Comparison of ENCODE assay signal across 9 cellular contexts in genomic region chr1:117061986-117062415, GRCh38. TPM values are rescaled to one million over a fixed set of nuclear protein-coding genes. Genes with fewer than 3 reads are reported as not detected.
DNase-seq lines count a peak whose midpoint lies in the region; ATAC-seq and TF ChIP-seq lines count a peak whose summit lies in the region.
"Had no signal": no experiment of that assay in that cellular context is flagged by ENCODE, and none has a peak within 500 bp of the region (broad histone marks: within the 10 kb centered on the region; RNA-seq: fewer than 3 reads in every experiment).

No MANE protein-coding gene starts in this region.

- peaks cover 57% of the 10 kb centered on the region for H3K4me1 Mint-ChIP-seq in activated CD4-positive, alpha-beta memory T cell treated with anti-CD3 and anti-CD28 coated beads, Interleukin-2, amount 10 ng/mL, durations not matched to agents 7 days and 5 days
- peaks cover 25 to 37% of the 10 kb centered on the region in 2 donors for H3K4me1 Mint-ChIP-seq in natural killer cell treated with Interleukin-12 subunit alpha and Interleukin-12 subunit beta and Interleukin-15 and Interleukin-18, amount 100 ng/mL, for 72 hours (ENCODE audit: low read depth in 2 of 2)
- H3K4me1 Mint-ChIP-seq in progenitor cell of endocrine pancreas (ENCODE audit: low read depth), result peaks cover 19% of the 10 kb centered on the region

- peaks cover 43% of the 10 kb centered on the region for H3K36me3 Mint-ChIP-seq in activated CD4-positive, alpha-beta memory T cell treated with anti-CD3 and anti-CD28 coated beads, Interleukin-2, amount 10 ng/mL, durations not matched to agents 7 days and 5 days (ENCODE audit: low read depth)
- H3K36me3 Mint-ChIP-seq in natural killer cell treated with Interleukin-12 subunit alpha and Interleukin-12 subunit beta and Interleukin-15 and Interleukin-18, amount 100 ng/mL, for 72 hours, result peaks cover 10% of the 10 kb centered on the region
- H3K36me3 Mint-ChIP-seq in progenitor cell of endocrine pancreas (ENCODE audit: insufficient read depth), result peaks cover 11% of the 10 kb centered on the region

- peak overlapping the region; percentile 25 for H3K4me3 Mint-ChIP-seq in activated CD4-positive, alpha-beta memory T cell treated with anti-CD3 and anti-CD28 coated beads, Interleukin-2, amount 10 ng/mL, durations not matched to agents 7 days and 5 days
- no peak overlapping the region for H3K4me3 Mint-ChIP-seq in natural killer cell treated with Interleukin-12 subunit alpha and Interleukin-12 subunit beta and Interleukin-15 and Interleukin-18, amount 100 ng/mL, for 72 hours
- no peak overlapping the region for H3K4me3 Mint-ChIP-seq in progenitor cell of endocrine pancreas (ENCODE audit: low read depth)

- TF ChIP-seq CTCF in progenitor cell of endocrine pancreas (IDR thresholded peaks at IDR 0.05; ENCODE audit: unreplicated experiment), result no peak

- ATAC-seq in HG02885 (IDR thresholded peaks at IDR 0.05; ENCODE audit: poor library complexity, unreplicated experiment), result peak; percentile 27
- ATAC-seq in natural killer cell treated with Interleukin-12 subunit alpha and Interleukin-12 subunit beta and Interleukin-15 and Interleukin-18, amount 100 ng/mL, for 72 hours, result peak; percentile 38 to 54
- no peak for ATAC-seq in left cardiac atrium

- no peaks in the 10 kb centered on the region for H3K9me3 Mint-ChIP-seq in activated CD4-positive, alpha-beta memory T cell treated with anti-CD3 and anti-CD28 coated beads, Interleukin-2, amount 10 ng/mL, durations not matched to agents 7 days and 5 days
- H3K9me3 Mint-ChIP-seq in natural killer cell treated with Interleukin-12 subunit alpha and Interleukin-12 subunit beta and Interleukin-15 and Interleukin-18, amount 100 ng/mL, for 72 hours, result no peaks in the 10 kb centered on the region
- no peaks in the 10 kb centered on the region for H3K9me3 Mint-ChIP-seq in progenitor cell of endocrine pancreas (ENCODE audit: low read depth)

- no peaks in the 10 kb centered on the region for H3K27me3 Mint-ChIP-seq in activated CD4-positive, alpha-beta memory T cell treated with anti-CD3 and anti-CD28 coated beads, Interleukin-2, amount 10 ng/mL, durations not matched to agents 7 days and 5 days
- H3K27me3 Mint-ChIP-seq in natural killer cell treated with Interleukin-12 subunit alpha and Interleukin-12 subunit beta and Interleukin-15 and Interleukin-18, amount 100 ng/mL, for 72 hours, result no peaks in the 10 kb centered on the region
- H3K27me3 Mint-ChIP-seq in progenitor cell of endocrine pancreas, result no peaks in the 10 kb centered on the region

- POLR2A ChIA-PET in activated CD4-positive, alpha-beta memory T cell treated with anti-CD3 and anti-CD28 coated beads, Interleukin-2, amount 10 ng/mL, durations not matched to agents 7 days and 5 days (lab: Charles Lee), result interaction anchor here (0.6 to 2.9 kb wide), 7 partner anchors 13 to 558 kb away, joined by 3 to 11 read pairs (median 4); no protein-coding TSS in a partner anchor

- CTCF ChIA-PET in activated CD4-positive, alpha-beta memory T cell treated with anti-CD3 and anti-CD28 coated beads, Interleukin-2, amount 10 ng/mL, durations not matched to agents 7 days and 5 days (lab: Charles Lee), result interaction anchor here (0.8 to 1.0 kb wide), 2 partner anchors 30 to 57 kb away, joined by 3 read pairs; no protein-coding TSS in a partner anchor

- intact Hi-C loops in left cardiac atrium (cut with DNase I), result no loop called here

- DNase-seq in NOMO-1 treated with DMSO at 0.1 percent for 48 hours (lab: John Stamatoyannopoulos, UW; ENCODE audit: unreplicated experiment) (peak; percentile 10), NOMO-1 treated with dmso at 0.1 percent for 144 hours (lab: John Stamatoyannopoulos, UW; ENCODE audit: unreplicated experiment) (no peak), ecto neural progenitor cell (ENCODE audit: low spot score) (no peak), progenitor cell of endocrine pancreas (ENCODE audit: low spot score, unreplicated experiment) (no peak), left cardiac atrium (no peak)
- DNase-seq in activated CD4-positive, alpha-beta memory T cell treated with anti-CD3 and anti-CD28 coated beads, Interleukin-2, amount 10 ng/mL, durations not matched to agents 7 days and 5 days, result no peak
- DNase-seq in natural killer cell treated with Interleukin-12 subunit alpha and Interleukin-12 subunit beta and Interleukin-15 and Interleukin-18, amount 100 ng/mL, for 72 hours (ENCODE audit: low spot score), result peak; percentile 69
- DNase-seq: 8988T had no signal

- H3K27ac Mint-ChIP-seq in activated CD4-positive, alpha-beta memory T cell treated with anti-CD3 and anti-CD28 coated beads, Interleukin-2, amount 10 ng/mL, durations not matched to agents 7 days and 5 days, result no peak overlapping the region
- H3K27ac Mint-ChIP-seq in natural killer cell treated with Interleukin-12 subunit alpha and Interleukin-12 subunit beta and Interleukin-15 and Interleukin-18, amount 100 ng/mL, for 72 hours, result no peak overlapping the region
- no peak overlapping the region for H3K27ac Mint-ChIP-seq in progenitor cell of endocrine pancreas

RNA-seq across cellular contexts. Expression of gene TTF2, which starts 1.9 kb away (rescaled TPM):
- 10 to 100 TPM; 78.0 to 83.8 TPM for total RNA-seq in activated CD4-positive, alpha-beta memory T cell treated with anti-CD3 and anti-CD28 coated beads, Interleukin-2, amount 10 ng/mL, durations not matched to agents 7 days and 5 days
- 100 to 1,000 TPM in 1 of 2 donors, 10 to 100 TPM in 1; 87.0 to 151 TPM for total RNA-seq in natural killer cell treated with Interleukin-12 subunit alpha and Interleukin-12 subunit beta and Interleukin-15 and Interleukin-18, amount 100 ng/mL, for 72 hours
- total RNA-seq in progenitor cell of endocrine pancreas, result 57.0 and 58.4 TPM in 2 replicates
- 1 to 10 TPM; 8.0 to 9.4 TPM for total RNA-seq in left cardiac atrium

RNA-seq across cellular contexts. Expression of gene TRIM45, which starts 59.5 kb away (rescaled TPM):
- under 1 TPM; 0.55 to 0.78 TPM for total RNA-seq in activated CD4-positive, alpha-beta memory T cell treated with anti-CD3 and anti-CD28 coated beads, Interleukin-2, amount 10 ng/mL, durations not matched to agents 7 days and 5 days
- 1 to 10 TPM in 1 of 2 donors, under 1 TPM in 1; 0.86 to 1.6 TPM for total RNA-seq in natural killer cell treated with Interleukin-12 subunit alpha and Interleukin-12 subunit beta and Interleukin-15 and Interleukin-18, amount 100 ng/mL, for 72 hours
- total RNA-seq in progenitor cell of endocrine pancreas, result 48.0 and 50.9 TPM in 2 replicates
- total RNA-seq in left cardiac atrium, result 10 to 100 TPM in 1 of 2 donors, 1 to 10 TPM in 1; 8.2 to 14.3 TPM

Comparison
In these comparisons a context has a peak if more than half of its experiments do, and no peak if none do; other contexts are left out.
1. DNase-seq: peak in NOMO-1 treated with DMSO at 0.1 percent for 48 hours (single experiment) and natural killer cell treated with Interleukin-12 subunit alpha and Interleukin-12 subunit beta and Interleukin-15 and Interleukin-18, amount 100 ng/mL, for 72 hours (single experiment); none in NOMO-1 treated with dmso at 0.1 percent for 144 hours (single experiment), activated CD4-positive, alpha-beta memory T cell treated with anti-CD3 and anti-CD28 coated beads, Interleukin-2, amount 10 ng/mL, durations not matched to agents 7 days and 5 days (single experiment), ecto neural progenitor cell (single experiment), progenitor cell of endocrine pancreas (single experiment) and left cardiac atrium (single experiment).
2. ATAC-seq: peak in HG02885 (single experiment) and natural killer cell treated with Interleukin-12 subunit alpha and Interleukin-12 subunit beta and Interleukin-15 and Interleukin-18, amount 100 ng/mL, for 72 hours (2 of 2); none in left cardiac atrium (0 of 2).